ENCODE assay signal across 13 cellular contexts in genomic region chr22:19955241-19956128, GRCh38. TPM values are rescaled to one million over a fixed set of nuclear protein-coding genes. Genes with fewer than 3 reads are reported as not detected.
DNase-seq lines count a peak whose midpoint lies in the region; ATAC-seq, FAIRE-seq and TF ChIP-seq lines count a peak whose summit lies in the region.
"Had no signal": no experiment of that assay in that cellular context is flagged by ENCODE, and none has a peak within 500 bp of the region (broad histone marks: within the 10 kb centered on the region; RNA-seq: fewer than 3 reads in every experiment).

No MANE protein-coding gene starts in this region.

- TF ChIP-seq CTCF in ascending aorta (IDR thresholded peaks at IDR 0.05): no peak
- no peak for TF ChIP-seq CTCF in kidney (IDR thresholded peaks at IDR 0.05; ENCODE audit: borderline replicate concordance, extremely low read depth, insufficient read depth)
- TF ChIP-seq CTCF in Peyer's patch (IDR thresholded peaks at IDR 0.05): no peak

- H3K9me3 ChIP-seq in ascending aorta: no peaks in the 10 kb centered on the region
- H3K9me3 ChIP-seq in kidney (ENCODE audit: control insufficient read depth in 1 of 2, low read length in 2 of 2): no peaks in the 10 kb centered on the region
- H3K9me3 ChIP-seq in Peyer's patch: no peaks in the 10 kb centered on the region
- H3K9me3 ChIP-seq: BE2C, uterus had no signal

- no peak for FAIRE-seq in kidney (lab: Jason Lieb, UNC)

- H3K9ac ChIP-seq in kidney (ENCODE audit: low read length in 2 of 2): no peak overlapping the region

- intact Hi-C loops in Right ventricle myocardium inferior (cut with DNase I): no loop called here
- intact Hi-C loops in cardiac septum (cut with DNase I): no loop called here
- intact Hi-C loops in ascending aorta (cut with DNase I): loop anchor here (10.0 kb wide), 1 partner anchor 479 kb away; the partner anchor contains the start of gene SCARF2
- intact Hi-C loops in kidney (cut with DNase I): no loop called here

- ATAC-seq in Right ventricle myocardium inferior (no peak), HG02970 (IDR thresholded peaks at IDR 0.05; ENCODE audit: low FRiP score, unreplicated experiment) (no peak)
- ATAC-seq: T-helper 17 cell had no signal

- no peaks in the 10 kb centered on the region for H3K27me3 ChIP-seq in ascending aorta
- no peaks in the 10 kb centered on the region for H3K27me3 ChIP-seq in Peyer's patch
- H3K27me3 ChIP-seq: BE2C, uterus had no signal

- no peak overlapping the region for H3K4me3 ChIP-seq in ascending aorta
- H3K4me3 ChIP-seq in kidney (ENCODE audit: low read length in 2 of 2): no peak overlapping the region
- H3K4me3 ChIP-seq in Peyer's patch: no peak overlapping the region
- H3K4me3 ChIP-seq: uterus had no signal

- H3K27ac ChIP-seq in ascending aorta (peak overlapping the region; percentile 15 to 28), kidney (ENCODE audit: low read depth in 2 of 2, low read length in 2 of 2) (no peak overlapping the region), Peyer's patch (no peak overlapping the region)
- H3K27ac ChIP-seq: HL-60, uterus had no signal

- H3K4me1 ChIP-seq in ascending aorta (peaks cover 7 to 25% of the 10 kb centered on the region in 2 donors), kidney (ENCODE audit: control insufficient read depth in 1 of 2, insufficient read depth in 1 of 2, low read depth in 1 of 2, low read length in 2 of 2) (peaks cover 10 to 11% of the 10 kb centered on the region in 2 donors), Peyer's patch (peaks cover 0 to 34% (median 4%) of the 10 kb centered on the region in 4 donors)

- TF ChIP-seq POLR2A in Peyer's patch (IDR thresholded peaks at IDR 0.05): no peak

- DNase-seq in Right ventricle myocardium inferior (ENCODE audit: missing footprints) (peak; percentile 65), cardiac septum (ENCODE audit: low spot score) (no peak), ascending aorta (ENCODE audit: low spot score in 2 of 2) (no peak), kidney (peak; percentile 54), Peyer's patch (no peak), HuH-7 (ENCODE audit: low spot score) (no peak), HCEC 1CT (no peak)
- DNase-seq: BE2C, GF-D8, T-helper 17 cell, uterus had no signal

- H3K36me3 ChIP-seq in ascending aorta (no peaks in the 10 kb centered on the region), kidney (ENCODE audit: control insufficient read depth in 1 of 2, insufficient read depth in 2 of 2, low read length in 2 of 2) (no peaks in the 10 kb centered on the region), Peyer's patch (no peaks in the 10 kb centered on the region)
- H3K36me3 ChIP-seq: uterus had no signal

RNA-seq across cellular contexts. Expression of gene TXNRD2, which starts 13.9 kb away (rescaled TPM):
- total RNA-seq in Right ventricle myocardium inferior: 40.9 TPM
- 33.3 TPM for total RNA-seq in cardiac septum
- total RNA-seq in ascending aorta: 46.0 TPM
- 28.6 TPM for total RNA-seq in kidney
- polyA plus RNA-seq in kidney (ENCODE audit: insufficient read depth, low read depth, low replicate concordance): 50.6 TPM
- 10 to 100 TPM; 24.7 to 29.8 (median 27.2) TPM for total RNA-seq in Peyer's patch

RNA-seq across cellular contexts. Expression of gene COMT, which starts 13.9 kb away (rescaled TPM):
- 104 TPM for total RNA-seq in Right ventricle myocardium inferior
- total RNA-seq in cardiac septum: 97.1 TPM
- total RNA-seq in ascending aorta: 150 TPM
- 118 TPM for total RNA-seq in kidney
- 244 TPM for polyA plus RNA-seq in kidney (ENCODE audit: insufficient read depth, low read depth, low replicate concordance)
- 100 to 1,000 TPM in 3 of 4 donors, 10 to 100 TPM in 1; 89.1 to 149 (median 138) TPM for total RNA-seq in Peyer's patch

Comparison
In these comparisons a context has a peak if more than half of its experiments do, and no peak if none do; other contexts are left out.
1. DNase-seq: peak in Right ventricle myocardium inferior (single experiment) and kidney (single experiment); none in cardiac septum (single experiment), ascending aorta (0 of 2), Peyer's patch (0 of 3), HuH-7 (single experiment) and HCEC 1CT (single experiment).
2. H3K27ac ChIP-seq: peak in ascending aorta (2 of 2); none in kidney (0 of 2) and Peyer's patch (0 of 4).